Comparison of ENCODE assay signal across 1 cellular context in genomic region chr4:155954939-155955338, GRCh38.
A peak's percentile ranks its signal among the peaks of the same experiment; 100 is the strongest.
TF ChIP-seq lines count a peak whose summit lies in the region.

No MANE protein-coding gene starts in this region.

TF ChIP-seq in IMR-90, 13 proteins besides CTCF, POLR2A, EP300 and RAD21:
- TF ChIP-seq MAFK (IDR thresholded peaks at IDR 0.05; ENCODE audit: low read depth, low read length) = peak; percentile 12; the same call in 1 of the 2 replicates
- no peak for TF ChIP-seq BHLHE40 (IDR thresholded peaks at IDR 0.05; ENCODE audit: low read depth, low read length)
